Comparison of ENCODE assay signal across 6 cellular contexts in genomic region chr1:201663777-201664176, GRCh38.
"Had no signal": no experiment of that assay in that cellular context is flagged by ENCODE, and none has a peak within 500 bp of the region (broad histone marks: within the 10 kb centered on the region; RNA-seq: fewer than 3 reads in every experiment).

No MANE protein-coding gene starts in this region.

- DNase-seq: H9, HCEC 1CT, KBM-7 had no signal

- H3K27ac ChIP-seq: HL-60 had no signal

- H3K4me3 ChIP-seq: GM23338 had no signal

- ATAC-seq: GM23338, HepG2 had no signal
